Comparison of ENCODE assay signal across 8 cellular contexts in the genomic region with DNA sequence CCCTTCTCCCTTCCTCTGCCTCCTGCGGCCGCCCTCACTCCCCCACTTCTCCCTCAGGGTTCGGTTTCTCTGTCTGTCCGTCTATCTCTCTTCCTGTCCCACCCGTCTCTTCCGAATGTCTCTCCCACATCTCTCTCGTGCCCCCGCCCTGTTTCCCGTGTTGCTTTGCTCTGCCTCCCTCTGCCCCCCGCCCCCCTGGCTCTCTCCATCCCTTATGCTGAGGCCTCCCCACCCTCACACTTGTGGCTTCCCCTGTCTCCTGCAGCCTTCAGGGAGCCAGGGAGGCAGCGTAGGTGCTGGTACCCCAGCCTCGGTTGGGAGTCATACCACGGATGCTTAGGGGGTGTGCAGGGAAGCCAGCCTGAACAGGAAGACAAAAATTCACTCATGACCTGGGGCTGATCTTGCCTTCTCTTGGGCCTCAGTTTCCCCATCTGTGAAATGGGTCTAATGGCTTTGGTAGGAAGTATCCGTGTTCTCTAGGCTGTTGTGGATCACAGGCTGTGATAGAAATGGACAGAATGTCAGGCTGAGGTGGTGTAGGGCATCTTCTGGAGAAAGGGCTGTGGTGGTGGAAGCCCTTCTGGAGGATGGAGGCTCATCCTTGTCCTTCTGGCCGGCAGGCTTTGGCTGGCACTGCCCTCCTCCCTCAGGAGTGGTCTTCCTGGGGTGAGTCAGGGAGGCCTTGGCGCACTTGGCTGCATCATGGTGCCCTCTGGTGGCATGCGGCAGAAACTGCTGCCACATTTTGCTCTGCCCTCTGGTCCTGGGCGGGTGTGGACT. TPM values are rescaled to one million over a fixed set of nuclear protein-coding genes. Genes with fewer than 3 reads are reported as not detected.
DNase-seq lines count a peak whose midpoint lies in the region; ATAC-seq and TF ChIP-seq lines count a peak whose summit lies in the region.

No MANE protein-coding gene starts in this region.

- H3K9me2 ChIP-seq in Loucy (replicated peaks; ENCODE audit: low read depth, low read length), result no peaks in the 10 kb centered on the region

- H3K36me3 ChIP-seq in DND-41 (ENCODE audit: insufficient read depth, low read length) (no peaks in the 10 kb centered on the region), Loucy (ENCODE audit: insufficient read depth, low read length) (no peaks in the 10 kb centered on the region), aorta (ENCODE audit: control insufficient read depth in 1 of 2, insufficient read depth in 2 of 2, low read length in 1 of 2) (no peaks in the 10 kb centered on the region)

- no peak overlapping the region for H3K27ac ChIP-seq in DND-41 (ENCODE audit: low read length)
- H3K27ac ChIP-seq in aorta (ENCODE audit: low read depth in 1 of 2, low read length in 2 of 2), result no peak overlapping the region

- no peaks in the 10 kb centered on the region for H3K9me3 ChIP-seq in DND-41 (ENCODE audit: insufficient read depth, low read length, severe bottlenecking)
- H3K9me3 ChIP-seq in Loucy (ENCODE audit: insufficient read depth, low read depth, low read length), result no peaks in the 10 kb centered on the region
- H3K9me3 ChIP-seq in aorta (ENCODE audit: control insufficient read depth, low read length), result no peaks in the 10 kb centered on the region

- H3K9me3 Mint-ChIP-seq in activated naive CD4-positive, alpha-beta T cell treated with anti-CD3 and anti-CD28 coated beads, Interleukin-2, amount 50 U/mL, for 24 hours, result no peaks in the 10 kb centered on the region

- H3K9ac ChIP-seq in DND-41 (ENCODE audit: low read depth, low read length) (no peak overlapping the region), Loucy (ENCODE audit: low read depth, low read length, poor library complexity, severe bottlenecking) (no peak overlapping the region)

- DNase-seq in DND-41 (peak; percentile 65), SK-N-DZ (ENCODE audit: low spot score) (peak; percentile 66), Right ventricle myocardium inferior (ENCODE audit: missing footprints) (peak; percentile 81), pulmonary artery endothelial cell (ENCODE audit: low read depth, low spot score) (peak; percentile 43), aorta (peak; percentile 80 to 86)

- TF ChIP-seq CTCF in DND-41 (IDR thresholded peaks at IDR 0.05; ENCODE audit: borderline replicate concordance, extremely low read depth, low read length, poor library complexity, severe bottlenecking) (peak; percentile 98), Loucy (conservative IDR thresholded peaks at IDR 0.05; ENCODE audit: low read length) (peak; percentile 96)

- H3K4me2 ChIP-seq in DND-41 (ENCODE audit: insufficient read depth, low read length) (no peak overlapping the region), Loucy (ENCODE audit: low read depth, low read length, poor library complexity, severe bottlenecking) (no peak overlapping the region)

- H3K27me3 ChIP-seq in DND-41 (ENCODE audit: insufficient read depth, low read length, poor library complexity) (no peaks in the 10 kb centered on the region), Loucy (ENCODE audit: insufficient read depth, low read length, poor library complexity, severe bottlenecking) (no peaks in the 10 kb centered on the region), aorta (ENCODE audit: control insufficient read depth in 1 of 2, insufficient read depth in 2 of 2, low read length in 1 of 2) (no peaks in the 10 kb centered on the region)

- H3K4me1 Mint-ChIP-seq in activated naive CD4-positive, alpha-beta T cell treated with anti-CD3 and anti-CD28 coated beads, Interleukin-2, amount 50 U/mL, for 24 hours, result no peaks in the 10 kb centered on the region

- WGBS in aorta, 2 donors, result 61% methylated on average over 18 of the region's 18 CpGs

- no peaks in the 10 kb centered on the region for H3K36me3 Mint-ChIP-seq in activated naive CD4-positive, alpha-beta T cell treated with anti-CD3 and anti-CD28 coated beads, Interleukin-2, amount 50 U/mL, for 24 hours

- H3K79me2 ChIP-seq in DND-41 (ENCODE audit: insufficient read depth, low read length) (no peaks in the 10 kb centered on the region), Loucy (ENCODE audit: insufficient read depth, low read length) (no peaks in the 10 kb centered on the region)

- H4K20me1 ChIP-seq in DND-41 (ENCODE audit: insufficient read depth, low read length), result peaks cover 7% of the 10 kb centered on the region; the same call in 1 of the 2 replicates
- no peaks in the 10 kb centered on the region for H4K20me1 ChIP-seq in Loucy (ENCODE audit: insufficient read depth, low read length, poor library complexity, severe bottlenecking)

- H3K27me3 Mint-ChIP-seq in activated naive CD4-positive, alpha-beta T cell treated with anti-CD3 and anti-CD28 coated beads, Interleukin-2, amount 50 U/mL, for 24 hours, result no peaks in the 10 kb centered on the region

- peak overlapping the region; percentile 55 for H3K27ac Mint-ChIP-seq in activated naive CD4-positive, alpha-beta T cell treated with anti-CD3 and anti-CD28 coated beads, Interleukin-2, amount 50 U/mL, for 24 hours

- H3K4me1 ChIP-seq in DND-41 (ENCODE audit: insufficient read depth, low read length), result no peaks in the 10 kb centered on the region
- peaks cover 8% of the 10 kb centered on the region for H3K4me1 ChIP-seq in Loucy (ENCODE audit: insufficient read depth, low read length, poor library complexity, severe bottlenecking)
- H3K4me1 ChIP-seq in aorta (ENCODE audit: control insufficient read depth in 1 of 2, insufficient read depth in 2 of 2, low read length in 2 of 2), result no peaks in the 10 kb centered on the region

- ATAC-seq in DND-41 (ENCODE audit: insufficient read depth, low read depth) (peak; percentile 84), Right ventricle myocardium inferior (peak; percentile 57), aorta (ENCODE audit: low FRiP score) (peak; percentile 75), GM18861 (IDR thresholded peaks at IDR 0.05; ENCODE audit: unreplicated experiment) (no peak)

- intact Hi-C loops in Right ventricle myocardium inferior (cut with DNase I) (loop anchor here (1.0 to 5.0 kb wide), 4 partner anchors 54 to 148 kb away; a partner anchor contains a TSS), aorta (cut with DNase I) (loop anchor here (1.0 to 5.0 kb wide), 5 partner anchors 58 to 148 kb away; no protein-coding TSS in a partner anchor)

- H2AFZ ChIP-seq in DND-41 (ENCODE audit: low read depth, low read length) (no peak overlapping the region), Loucy (ENCODE audit: low read length) (no peak overlapping the region)

- no peak overlapping the region for H3K4me3 Mint-ChIP-seq in activated naive CD4-positive, alpha-beta T cell treated with anti-CD3 and anti-CD28 coated beads, Interleukin-2, amount 50 U/mL, for 24 hours

- no peaks in the 10 kb centered on the region for H3F3A ChIP-seq in Loucy (ENCODE audit: low read depth)

- H3K4me3 ChIP-seq in DND-41 (ENCODE audit: low read depth in 1 of 2, low read length in 2 of 2) (no peak overlapping the region), Loucy (ENCODE audit: low read length, poor library complexity, severe bottlenecking) (no peak overlapping the region), aorta (ENCODE audit: low read length in 2 of 2) (no peak overlapping the region)

RNA-seq across cellular contexts. Expression of a gene that starts 55.5 kb away (rescaled TPM):
- 4.4 and 4.8 TPM in 2 replicates for polyA plus RNA-seq in SK-N-DZ (2014; cell fraction: cytosol; rRNA removed)
- 0.61 and 2.0 TPM in 2 replicates for polyA plus RNA-seq in SK-N-DZ (2014; cell fraction: nucleus; rRNA removed)
- total RNA-seq in Right ventricle myocardium inferior (4.5 TPM), pulmonary artery endothelial cell (0.14 and 0.53 TPM in 2 replicates), aorta (1 to 10 TPM; 1.4 to 3.3 TPM)
- under 1 TPM; 0.13 to 0.38 TPM for polyA plus RNA-seq in aorta
